ENCODE assay signal across 8 cellular contexts in the genomic region with DNA sequence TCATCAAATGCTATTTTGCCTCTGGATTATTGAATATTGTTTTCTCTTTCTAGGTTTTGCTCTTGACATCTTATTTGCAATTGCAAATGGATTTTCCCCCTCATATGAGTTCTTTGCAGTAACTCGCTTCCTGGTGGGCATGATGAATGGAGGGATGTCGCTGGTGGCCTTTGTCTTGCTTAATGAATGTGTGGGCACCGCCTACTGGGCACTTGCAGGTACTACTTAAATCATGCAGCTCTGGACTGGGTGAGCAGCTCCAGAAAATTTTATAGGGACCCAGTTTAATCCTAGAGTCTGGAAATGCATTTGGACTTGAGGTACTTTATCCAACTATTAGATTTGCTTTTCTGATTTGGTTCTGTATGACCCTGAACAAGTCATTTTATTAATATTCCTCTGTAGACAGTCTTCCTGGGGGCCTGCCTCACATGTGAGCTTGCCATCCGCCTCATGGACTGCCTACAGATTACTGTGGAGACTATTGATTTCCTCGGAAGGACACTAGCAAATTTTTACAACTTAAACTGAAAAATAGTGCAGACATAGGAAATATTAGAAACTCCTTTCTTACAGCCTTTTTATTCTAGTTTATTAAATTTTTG. TPM values are rescaled to one million over a fixed set of nuclear protein-coding genes. Genes with fewer than 3 reads are reported as not detected.
DNase-seq lines count a peak whose midpoint lies in the region; ATAC-seq, FAIRE-seq and TF ChIP-seq lines count a peak whose summit lies in the region.

No MANE protein-coding gene starts in this region.

- H3K27me3 ChIP-seq in heart right ventricle: no peaks in the 10 kb centered on the region

- 55 to 60% methylated on average over 5 of the region's 5 CpGs for WGBS in heart right ventricle, 2 donors

- FAIRE-seq in RCC 7860 (lab: Jason Lieb, UNC): no peak

- H3K27ac ChIP-seq in heart right ventricle: no peak overlapping the region

- H3K9me3 ChIP-seq in heart right ventricle: no peaks in the 10 kb centered on the region

- peak; percentile 19 to 75 (median 64) for TF ChIP-seq CTCF in heart right ventricle (IDR thresholded peaks at IDR 0.05)

- no peak overlapping the region for H3K27ac Mint-ChIP-seq in activated naive CD4-positive, alpha-beta T cell treated with anti-CD3 and anti-CD28 coated beads, Interleukin-2, amount 50 U/mL, for 72 hours

- H3K36me3 Mint-ChIP-seq in activated naive CD4-positive, alpha-beta T cell treated with anti-CD3 and anti-CD28 coated beads, Interleukin-2, amount 50 U/mL, for 72 hours: no peaks in the 10 kb centered on the region

- peaks cover 0 to 24% (median 0%) of the 10 kb centered on the region in 9 donors for H3K36me3 ChIP-seq in heart right ventricle

- no peak overlapping the region for H3K4me3 ChIP-seq in heart right ventricle

- ATAC-seq in GM21390 (IDR thresholded peaks at IDR 0.05; ENCODE audit: unreplicated experiment) (peak; percentile 71), heart right ventricle (peak; percentile 56 to 72 (median 64))
- peak; percentile 69 to 71 for ATAC-seq in activated naive CD4-positive, alpha-beta T cell treated with anti-CD3 and anti-CD28 coated beads, Interleukin-2, amount 50 U/mL, for 72 hours

- DNase-seq in EH (ENCODE audit: low read depth) (peak; percentile 66), HUDEP-2 (lab: John Stamatoyannopoulos, UW; ENCODE audit: unreplicated experiment in 76 of 76) (peak in 43 of 76 experiments; percentile 0 to 45 (median 19)), RCC 7860 (ENCODE audit: low spot score) (peak; percentile 44), heart right ventricle (peak; percentile 29 to 39), retina (peak; percentile 41)
- DNase-seq in activated naive CD4-positive, alpha-beta T cell treated with anti-CD3 and anti-CD28 coated beads, Interleukin-2, amount 50 U/mL, for 72 hours (ENCODE audit: low spot score in 2 of 2): peak in 1 of 2 donors; percentile 37
- no peak for DNase-seq in activated CD4-positive, CD25-positive, alpha-beta regulatory T cell treated with anti-CD3 and anti-CD28 coated beads, Interleukin-2, amount 50 U/mL, for 72 hours

- peaks cover 0 to 18% (median 0%) of the 10 kb centered on the region in 9 donors for H3K4me1 ChIP-seq in heart right ventricle

- intact Hi-C loops in heart right ventricle (cut with DNase I): loop anchor here in 9 of 10 donors (2.0 to 10.0 kb wide), 5 partner anchors 206 to 214 kb away; no protein-coding TSS in a partner anchor

- no peaks in the 10 kb centered on the region for H3K9me3 Mint-ChIP-seq in activated naive CD4-positive, alpha-beta T cell treated with anti-CD3 and anti-CD28 coated beads, Interleukin-2, amount 50 U/mL, for 72 hours

RNA-seq across cellular contexts. Expression of a gene that starts 44.5 kb away (rescaled TPM):
- under 1 TPM; 0.16 to 0.25 TPM for total RNA-seq in activated naive CD4-positive, alpha-beta T cell treated with anti-CD3 and anti-CD28 coated beads, Interleukin-2, amount 50 U/mL, for 72 hours
- 10 to 100 TPM in 2 of 10 donors, 1 to 10 TPM in 8; 5.7 to 13.1 (median 7.9) TPM for total RNA-seq in heart right ventricle
- 1 to 10 TPM in 1 of 2 donors, under 1 TPM in 1; 0.97 to 6.7 TPM for polyA plus RNA-seq in heart right ventricle

Comparison
In these comparisons a context has a peak if more than half of its experiments do, and no peak if none do; other contexts are left out.
1. RNA of a gene that starts 44.5 kb away (total RNA-seq): 5.7 to 13.1 TPM in heart right ventricle; 0.16 to 0.25 TPM in activated naive CD4-positive, alpha-beta T cell treated with anti-CD3 and anti-CD28 coated beads, Interleukin-2, amount 50 U/mL, for 72 hours; every median in the first group is over 4 times any median in the second.
2. Peak in every context shown above with its lines, with median percentiles within 50 percentile points of each other: ATAC-seq.